22 cellular contexts compared by ENCODE assay signal in the genomic region with DNA sequence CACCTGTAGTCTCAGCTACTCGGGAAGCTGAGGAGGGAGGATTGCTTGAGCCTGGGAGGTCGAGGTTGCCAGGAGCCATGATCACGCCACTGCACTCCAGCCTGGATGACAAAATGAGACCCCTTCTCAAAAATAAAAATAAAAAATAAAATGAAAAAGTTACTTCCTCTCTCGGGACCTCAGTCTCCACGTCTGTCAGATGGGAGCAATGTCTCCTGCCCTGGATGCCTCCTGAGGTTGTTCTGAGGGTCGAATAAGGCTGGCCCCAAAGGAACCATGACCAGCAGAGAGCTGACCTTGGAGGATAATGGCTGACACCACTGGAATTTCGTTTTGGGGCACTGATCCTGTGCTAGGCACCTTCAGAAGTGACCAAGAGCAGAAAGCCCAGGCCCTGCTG.
"Had no signal": no experiment of that assay in that cellular context is flagged by ENCODE, and none has a peak within 500 bp of the region (broad histone marks: within the 10 kb centered on the region; RNA-seq: fewer than 3 reads in every experiment).

No MANE protein-coding gene starts in this region.

- H3K27me3 ChIP-seq: brain microvascular endothelial cell, gastrocnemius medialis, stomach, transverse colon, vagina had no signal

- H3K27ac ChIP-seq: brain microvascular endothelial cell, gastrocnemius medialis, vagina had no signal

- H3K4me3 Mint-ChIP-seq: activated CD4-positive, alpha-beta memory T cell treated with anti-CD3 and anti-CD28 coated beads for 36 hours; activated naive CD4-positive, alpha-beta T cell treated with anti-CD3 and anti-CD28 coated beads, Interleukin-2, amount 50 U/mL, for 24 hours; memory B cell; naive thymus-derived CD4-positive, alpha-beta T cell had no signal

- H3K9me3 Mint-ChIP-seq: activated CD4-positive, alpha-beta memory T cell treated with anti-CD3 and anti-CD28 coated beads for 36 hours; activated naive CD4-positive, alpha-beta T cell treated with anti-CD3 and anti-CD28 coated beads, Interleukin-2, amount 50 U/mL, for 24 hours; memory B cell; naive thymus-derived CD4-positive, alpha-beta T cell had no signal

- H3K4me1 ChIP-seq: gastrocnemius medialis, vagina had no signal

- H3K27me3 Mint-ChIP-seq: activated CD4-positive, alpha-beta memory T cell treated with anti-CD3 and anti-CD28 coated beads for 36 hours; activated naive CD4-positive, alpha-beta T cell treated with anti-CD3 and anti-CD28 coated beads, Interleukin-2, amount 50 U/mL, for 24 hours; progenitor cell of endocrine pancreas had no signal

- H3K36me3 Mint-ChIP-seq: activated CD4-positive, alpha-beta memory T cell treated with anti-CD3 and anti-CD28 coated beads for 36 hours; activated naive CD4-positive, alpha-beta T cell treated with anti-CD3 and anti-CD28 coated beads, Interleukin-2, amount 50 U/mL, for 24 hours; memory B cell; naive thymus-derived CD4-positive, alpha-beta T cell had no signal

- H3K27ac Mint-ChIP-seq: activated CD4-positive, alpha-beta memory T cell treated with anti-CD3 and anti-CD28 coated beads for 36 hours; activated naive CD4-positive, alpha-beta T cell treated with anti-CD3 and anti-CD28 coated beads, Interleukin-2, amount 50 U/mL, for 24 hours; memory B cell had no signal

- FAIRE-seq: endothelial cell of umbilical vein, islet of Langerhans had no signal

- ATAC-seq: esophagus mucosa; gastrocnemius medialis; naive thymus-derived CD4-positive, alpha-beta T cell had no signal

- H3K9me3 ChIP-seq: gastrocnemius medialis, stomach, transverse colon, vagina had no signal

- DNase-seq: activated CD4-positive, alpha-beta memory T cell treated with anti-CD3 and anti-CD28 coated beads for 36 hours; activated CD4-positive, alpha-beta T cell treated with anti-CD3 and anti-CD28 coated beads for 4 hours; activated CD4-positive, CD25-positive, alpha-beta regulatory T cell; activated gamma-delta T cell; anterior cingulate cortex; central memory CD4-positive, alpha-beta T cell; effector memory CD4-positive, alpha-beta T cell; left cardiac atrium; naive thymus-derived CD4-positive, alpha-beta T cell; stimulated activated CD4-positive, alpha-beta T cell treated with anti-CD3 and anti-CD28 coated beads, Interleukin-4, amount 100 ng/mL, for 4 hours; stomach; T-helper 2 cell; transverse colon had no signal

- H3K4me1 Mint-ChIP-seq: activated naive CD4-positive, alpha-beta T cell treated with anti-CD3 and anti-CD28 coated beads, Interleukin-2, amount 50 U/mL, for 24 hours had no signal

- H3K36me3 ChIP-seq: brain microvascular endothelial cell, gastrocnemius medialis, stomach, transverse colon, vagina had no signal

- H3K4me3 ChIP-seq: gastrocnemius medialis, stomach, transverse colon, vagina had no signal
